Comparison of ENCODE assay signal across 8 cellular contexts in the genomic region with DNA sequence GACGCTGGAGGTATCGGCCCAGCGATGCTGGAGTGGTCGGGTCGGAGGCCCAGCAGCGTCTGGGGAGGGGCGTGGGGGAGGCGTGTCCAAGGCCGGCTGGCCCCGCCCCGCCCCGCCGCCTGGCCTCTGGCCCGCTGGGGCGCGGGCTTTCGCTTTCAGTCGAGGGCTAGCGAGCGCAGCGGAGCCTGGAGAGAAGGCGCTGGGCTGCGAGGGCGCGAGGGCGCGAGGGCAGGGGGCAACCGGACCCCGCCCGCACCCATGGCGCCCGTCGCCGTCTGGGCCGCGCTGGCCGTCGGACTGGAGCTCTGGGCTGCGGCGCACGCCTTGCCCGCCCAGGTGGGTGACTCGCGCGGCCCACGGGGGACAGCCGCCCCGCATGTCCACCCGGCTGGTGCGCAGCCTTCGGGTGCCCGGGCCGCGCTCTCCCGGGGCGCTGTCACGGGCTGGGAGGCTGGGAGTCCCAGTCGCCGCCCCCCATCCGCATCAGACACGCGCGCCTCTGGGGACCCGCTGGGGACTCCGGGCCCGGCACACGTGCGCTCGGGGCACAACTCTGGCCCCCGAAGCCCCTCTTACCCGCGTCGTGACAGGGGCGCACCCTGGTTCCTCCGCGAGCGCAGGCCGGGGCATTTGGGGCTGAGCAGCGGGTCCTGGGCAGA. TPM values are rescaled to one million over a fixed set of nuclear protein-coding genes. Genes with fewer than 3 reads are reported as not detected.
DNase-seq lines count a peak whose midpoint lies in the region; ATAC-seq and TF ChIP-seq lines count a peak whose summit lies in the region.

A gene (plus strand): TSS at position 158 of the 659 bp plus-strand sequence. CDS start 101 bp downstream, at position 259.

- no TSS peak for BruUV-seq in mammary epithelial cell (replicated peaks; lab: Mats Ljungman, UMichigan)

- no peaks in the 10 kb centered on the region for H3K79me2 ChIP-seq in mammary epithelial cell (ENCODE audit: insufficient read depth, low read length)

- in situ Hi-C loops in mammary epithelial cell (cut with MboI; ENCODE audit: low sequenced_read_pairs in 2 of 2), result no loop called here

- peak within 1 kb of the TSS; percentile 94 for H3K4me2 ChIP-seq in mammary epithelial cell (ENCODE audit: insufficient read depth, low read depth, low read length)

- peaks cover 9% of the 10 kb centered on the region for H3K4me1 ChIP-seq in mammary epithelial cell (ENCODE audit: insufficient read depth, low read length)

- H2AFZ ChIP-seq in mammary epithelial cell (ENCODE audit: low read depth, low read length), result peak within 1 kb of the TSS; percentile 80

- DNase-seq in SIG-M5 treated with dmso at 0.1 percent for 504 hours (lab: John Stamatoyannopoulos, UW; ENCODE audit: unreplicated experiment) (peak; percentile 25), SIG-M5 (lab: John Stamatoyannopoulos, UW) (no peak), WERI-Rb-1 (peak; percentile 15), mammary epithelial cell (peak; percentile 9), kidney epithelial cell (ENCODE audit: low read depth) (no peak), islet precursor cell (no peak)
- peak; percentile 54 to 73 for DNase-seq in stimulated activated CD4-positive, alpha-beta T cell treated with anti-CD3 and anti-CD28 coated beads, Interleukin-2, amount 100 ng/mL, for 48 hours

- H3K9me3 ChIP-seq in WERI-Rb-1 (ENCODE audit: severe bottlenecking), result no peaks in the 10 kb centered on the region
- H3K9me3 ChIP-seq in mammary epithelial cell (replicated peaks; ENCODE audit: insufficient read depth, low read length), result no peaks in the 10 kb centered on the region

- no peak for TF ChIP-seq CTCF in WERI-Rb-1 (IDR thresholded peaks at IDR 0.05; ENCODE audit: low read depth, low read length)
- no peak for TF ChIP-seq CTCF in mammary epithelial cell (conservative IDR thresholded peaks at IDR 0.05 in 1 of 2, IDR thresholded peaks at IDR 0.05 in 1 of 2; ENCODE audit: extremely low read depth in 1 of 2, insufficient read depth in 1 of 2, low read depth in 1 of 2, low read length in 2 of 2)
- no peak for TF ChIP-seq CTCF in kidney epithelial cell (IDR thresholded peaks at IDR 0.05; ENCODE audit: insufficient read depth, low read length, poor library complexity, severe bottlenecking)

- CTCF ChIA-PET in mammary epithelial cell (lab: Charles Lee; ENCODE audit: low non-redundant PET), result no interaction called here

- H3K9ac ChIP-seq in mammary epithelial cell (ENCODE audit: insufficient read depth, low read length), result no peak within 1 kb of the TSS

- H4K20me1 ChIP-seq in mammary epithelial cell (ENCODE audit: insufficient read depth, low read length), result no peaks in the 10 kb centered on the region

- no peak within 1 kb of the TSS for H3K27ac ChIP-seq in WERI-Rb-1
- H3K27ac ChIP-seq in mammary epithelial cell (ENCODE audit: insufficient read depth, low read depth, low read length), result no peak within 1 kb of the TSS

- H3K27me3 ChIP-seq in WERI-Rb-1 (ENCODE audit: insufficient read depth, low read depth, severe bottlenecking), result peaks cover 83% of the 10 kb centered on the region
- peaks cover 12% of the 10 kb centered on the region for H3K27me3 ChIP-seq in mammary epithelial cell (ENCODE audit: insufficient read depth, low read length)
- H3K27me3 ChIP-seq in kidney epithelial cell (ENCODE audit: control insufficient read depth, insufficient read depth, low read length), result peaks cover 39% of the 10 kb centered on the region

- dilution Hi-C loops in mammary epithelial cell (cut with HindIII; ENCODE audit: low sequenced_read_pairs), result no loop called here

- intact Hi-C loops in mammary epithelial cell (cut with micrococcal nuclease), result no loop called here

- H3K36me3 ChIP-seq in WERI-Rb-1 (no peaks in the 10 kb centered on the region), mammary epithelial cell (ENCODE audit: insufficient read depth, low read length) (no peaks in the 10 kb centered on the region), kidney epithelial cell (ENCODE audit: control insufficient read depth, insufficient read depth, low read length) (no peaks in the 10 kb centered on the region)

- WGBS in mammary epithelial cell (ENCODE audit: low coverage, missing lambda C conversion rate), result 9% methylated on average over 29 of the region's 79 CpGs

- peak; percentile 59 for ATAC-seq in HG03432 (IDR thresholded peaks at IDR 0.05; ENCODE audit: unreplicated experiment)

- H3K4me3 ChIP-seq in WERI-Rb-1 (ENCODE audit: low read depth, low read length) (no peak within 1 kb of the TSS), mammary epithelial cell (replicated peaks in 1 of 3; ENCODE audit: insufficient read depth in 1 of 3, low read depth in 2 of 3, low read length in 3 of 3) (peak within 1 kb of the TSS; percentile 23 to 56 (median 29)), kidney epithelial cell (ENCODE audit: low read depth, low read length) (peak within 1 kb of the TSS; percentile 21)

RNA-seq across cellular contexts. Expression of the gene that starts here (rescaled TPM):
- total RNA-seq in mammary epithelial cell (under 1 TPM; under 0.01 to 0.09 TPM), kidney epithelial cell (0.21 and 0.27 TPM in 2 replicates)
- polyA plus RNA-seq in mammary epithelial cell, result 0.08 TPM
- not detected for polyA minus RNA-seq in mammary epithelial cell

Comparison
In these comparisons a context has a peak if more than half of its experiments do, and no peak if none do; other contexts are left out.
1. DNase-seq: peak in SIG-M5 treated with dmso at 0.1 percent for 504 hours (single experiment), WERI-Rb-1 (single experiment) and stimulated activated CD4-positive, alpha-beta T cell treated with anti-CD3 and anti-CD28 coated beads, Interleukin-2, amount 100 ng/mL, for 48 hours (2 of 2); none in SIG-M5 (single experiment), kidney epithelial cell (single experiment) and islet precursor cell (single experiment).
2. Peak in DNase-seq, H3K4me3 ChIP-seq and H3K4me2 ChIP-seq in mammary epithelial cell; RNA of the gene not detected or under 1 TPM.